ENCODE assay signal across 11 cellular contexts in the genomic region with DNA sequence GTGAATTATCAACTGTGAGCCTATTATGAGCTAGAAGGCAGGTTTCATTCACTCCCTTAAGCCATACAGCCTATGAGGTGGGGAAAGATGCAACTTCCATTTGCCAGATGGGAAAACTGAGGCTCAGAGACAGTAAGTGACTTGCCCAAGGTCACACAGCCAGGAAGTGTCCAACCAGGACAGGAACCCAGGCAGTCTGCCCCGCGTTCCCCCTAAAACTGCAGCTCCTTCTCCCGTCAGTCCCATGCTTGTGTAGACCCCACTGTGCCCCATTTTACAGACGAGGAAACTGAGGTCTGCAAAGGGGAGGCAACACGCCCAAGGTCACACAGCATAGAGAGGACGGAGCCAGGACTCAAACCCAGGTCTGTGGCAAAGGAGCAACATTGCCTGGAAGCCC. TPM values are rescaled to one million over a fixed set of nuclear protein-coding genes. Genes with fewer than 3 reads are reported as not detected.
DNase-seq lines count a peak whose midpoint lies in the region; ATAC-seq and TF ChIP-seq lines count a peak whose summit lies in the region.
"Had no signal": no experiment of that assay in that cellular context is flagged by ENCODE, and none has a peak within 500 bp of the region (broad histone marks: within the 10 kb centered on the region; RNA-seq: fewer than 3 reads in every experiment).

No MANE protein-coding gene starts in this region.

- no peak overlapping the region for H3K4me3 Mint-ChIP-seq in WTC11
- H3K4me3 Mint-ChIP-seq: activated naive CD8-positive, alpha-beta T cell had no signal

- WGBS in prostate gland, result 35% methylated on average over 6 of the region's 6 CpGs

- H3K27me3 ChIP-seq in AG04450 (ENCODE audit: control insufficient read depth, insufficient read depth, low read length), result no peaks in the 10 kb centered on the region
- no peaks in the 10 kb centered on the region for H3K27me3 ChIP-seq in adipocyte (replicated peaks; ENCODE audit: control insufficient read depth, insufficient read depth, low read length)
- H3K27me3 ChIP-seq in prostate gland (replicated peaks; ENCODE audit: insufficient read depth), result no peaks in the 10 kb centered on the region

- H3K27ac Mint-ChIP-seq in WTC11, result no peak overlapping the region
- H3K27ac Mint-ChIP-seq: activated naive CD8-positive, alpha-beta T cell had no signal

- ATAC-seq in HG03139 (IDR thresholded peaks at IDR 0.05; ENCODE audit: unreplicated experiment) (no peak), GM18907 (IDR thresholded peaks at IDR 0.05; ENCODE audit: unreplicated experiment) (no peak), WTC11 (no peak), HG03280 (IDR thresholded peaks at IDR 0.05; ENCODE audit: unreplicated experiment) (no peak)
- ATAC-seq: activated CD4-positive, CD25-positive, alpha-beta regulatory T cell treated with anti-CD3 and anti-CD28 coated beads, Interleukin-2, amount 50 U/mL, for 24 hours had no signal

- no peaks in the 10 kb centered on the region for H3K9me3 Mint-ChIP-seq in WTC11

- intact Hi-C loops in prostate gland (cut with DNase I), result loop anchor here (5.0 to 10.0 kb wide), 2 partner anchors 50 to 228 kb away; partner anchors contain the start of gene NCOR2

- H3K36me3 Mint-ChIP-seq in WTC11, result peaks cover 11% of the 10 kb centered on the region

- DNase-seq in AG04450 (ENCODE audit: low read depth, low spot score) (no peak), adipocyte (ENCODE audit: low read depth) (no peak), fibroblast of pulmonary artery (ENCODE audit: low read depth) (no peak), prostate gland (ENCODE audit: low spot score) (no peak), WTC11 (ENCODE audit: low spot score) (no peak)
- DNase-seq: stimulated activated CD8-positive, alpha-beta memory T cell treated with anti-CD3 and anti-CD28 coated beads, Interleukin-4, amount 100 ng/mL, for 48 hours had no signal

- H3K27me3 Mint-ChIP-seq in WTC11 (ENCODE audit: low read depth), result no peaks in the 10 kb centered on the region
- H3K27me3 Mint-ChIP-seq: activated naive CD8-positive, alpha-beta T cell had no signal

- H3K9ac ChIP-seq in adipocyte (ENCODE audit: low read length), result peak overlapping the region; percentile 81

- POLR2A ChIA-PET in AG04450 (lab: Yijun Ruan, JAX), result no interaction called here
- POLR2A ChIA-PET in WTC11 (lab: Charles Lee), result no interaction called here

- CTCF ChIA-PET in AG04450 (lab: Charles Lee), result no interaction called here
- CTCF ChIA-PET in WTC11 (lab: Charles Lee), result no interaction called here

- H3K9me3 ChIP-seq in AG04450 (ENCODE audit: control insufficient read depth, insufficient read depth, low read length) (no peaks in the 10 kb centered on the region; the same call in 1 of the 2 replicates), adipocyte (ENCODE audit: control insufficient read depth, low read length) (no peaks in the 10 kb centered on the region), prostate gland (no peaks in the 10 kb centered on the region)

- H3K4me3 ChIP-seq in AG04450 (ENCODE audit: low read depth, low read length), result peak overlapping the region; percentile 62
- H3K4me3 ChIP-seq in adipocyte (ENCODE audit: low read length), result peak overlapping the region; percentile 77
- peak overlapping the region; percentile 56 for H3K4me3 ChIP-seq in fibroblast of pulmonary artery (replicated peaks; ENCODE audit: low read depth, low read length)
- peak overlapping the region; percentile 42 to 47 for H3K4me3 ChIP-seq in prostate gland

- peaks cover 60% of the 10 kb centered on the region for H3K4me1 ChIP-seq in adipocyte (ENCODE audit: control insufficient read depth, insufficient read depth, low read length)
- peaks cover 46% of the 10 kb centered on the region for H3K4me1 ChIP-seq in prostate gland (replicated peaks)

- H3K36me3 ChIP-seq in adipocyte (ENCODE audit: control insufficient read depth, insufficient read depth, low read length, severe bottlenecking), result no peaks in the 10 kb centered on the region
- H3K36me3 ChIP-seq in prostate gland, result no peaks in the 10 kb centered on the region

- TF ChIP-seq CTCF in AG04450 (IDR thresholded peaks at IDR 0.05; ENCODE audit: low read depth, low read length), result no peak
- TF ChIP-seq CTCF in fibroblast of pulmonary artery (IDR thresholded peaks at IDR 0.05; ENCODE audit: low read length, missing control alignments), result no peak
- no peak for TF ChIP-seq CTCF in prostate gland (IDR thresholded peaks at IDR 0.05)
- no peak for TF ChIP-seq CTCF in WTC11 (IDR thresholded peaks at IDR 0.05)

- H3K27ac ChIP-seq in AG04450 (ENCODE audit: low read depth, low read length) (peak overlapping the region; percentile 98), prostate gland (peak overlapping the region; percentile 90 to 94)

- TF ChIP-seq POLR2A in prostate gland (IDR thresholded peaks at IDR 0.05), result no peak

- H3K4me1 Mint-ChIP-seq in WTC11, result peaks cover 55% of the 10 kb centered on the region

TF ChIP-seq in WTC11, 78 proteins besides CTCF, POLR2A, EP300 and RAD21 (continues in another document):
- TF ChIP-seq, protein P1, sequence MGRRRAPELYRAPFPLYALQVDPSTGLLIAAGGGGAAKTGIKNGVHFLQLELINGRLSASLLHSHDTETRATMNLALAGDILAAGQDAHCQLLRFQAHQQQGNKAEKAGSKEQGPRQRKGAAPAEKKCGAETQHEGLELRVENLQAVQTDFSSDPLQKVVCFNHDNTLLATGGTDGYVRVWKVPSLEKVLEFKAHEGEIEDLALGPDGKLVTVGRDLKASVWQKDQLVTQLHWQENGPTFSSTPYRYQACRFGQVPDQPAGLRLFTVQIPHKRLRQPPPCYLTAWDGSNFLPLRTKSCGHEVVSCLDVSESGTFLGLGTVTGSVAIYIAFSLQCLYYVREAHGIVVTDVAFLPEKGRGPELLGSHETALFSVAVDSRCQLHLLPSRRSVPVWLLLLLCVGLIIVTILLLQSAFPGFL (CRISPR knock-in tag; IDR thresholded peaks at IDR 0.05; ENCODE audit: borderline replicate concordance), result no peak
- no peak for TF ChIP-seq SP1 (CRISPR knock-in tag; conservative IDR thresholded peaks at IDR 0.05)
- TF ChIP-seq MYBL2 (CRISPR knock-in tag; IDR thresholded peaks at IDR 0.05), result no peak
- TF ChIP-seq, protein P2, sequence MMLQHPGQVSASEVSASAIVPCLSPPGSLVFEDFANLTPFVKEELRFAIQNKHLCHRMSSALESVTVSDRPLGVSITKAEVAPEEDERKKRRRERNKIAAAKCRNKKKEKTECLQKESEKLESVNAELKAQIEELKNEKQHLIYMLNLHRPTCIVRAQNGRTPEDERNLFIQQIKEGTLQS (CRISPR knock-in tag; conservative IDR thresholded peaks at IDR 0.05), result no peak
- TF ChIP-seq ZNF232 (CRISPR knock-in tag; IDR thresholded peaks at IDR 0.05), result no peak
- TF ChIP-seq, protein P3, sequence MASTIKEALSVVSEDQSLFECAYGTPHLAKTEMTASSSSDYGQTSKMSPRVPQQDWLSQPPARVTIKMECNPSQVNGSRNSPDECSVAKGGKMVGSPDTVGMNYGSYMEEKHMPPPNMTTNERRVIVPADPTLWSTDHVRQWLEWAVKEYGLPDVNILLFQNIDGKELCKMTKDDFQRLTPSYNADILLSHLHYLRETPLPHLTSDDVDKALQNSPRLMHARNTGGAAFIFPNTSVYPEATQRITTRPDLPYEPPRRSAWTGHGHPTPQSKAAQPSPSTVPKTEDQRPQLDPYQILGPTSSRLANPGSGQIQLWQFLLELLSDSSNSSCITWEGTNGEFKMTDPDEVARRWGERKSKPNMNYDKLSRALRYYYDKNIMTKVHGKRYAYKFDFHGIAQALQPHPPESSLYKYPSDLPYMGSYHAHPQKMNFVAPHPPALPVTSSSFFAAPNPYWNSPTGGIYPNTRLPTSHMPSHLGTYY (CRISPR knock-in tag; IDR thresholded peaks at IDR 0.05), result no peak
- no peak for TF ChIP-seq SOX15 (CRISPR knock-in tag; IDR thresholded peaks at IDR 0.05)
- TF ChIP-seq, protein P4, sequence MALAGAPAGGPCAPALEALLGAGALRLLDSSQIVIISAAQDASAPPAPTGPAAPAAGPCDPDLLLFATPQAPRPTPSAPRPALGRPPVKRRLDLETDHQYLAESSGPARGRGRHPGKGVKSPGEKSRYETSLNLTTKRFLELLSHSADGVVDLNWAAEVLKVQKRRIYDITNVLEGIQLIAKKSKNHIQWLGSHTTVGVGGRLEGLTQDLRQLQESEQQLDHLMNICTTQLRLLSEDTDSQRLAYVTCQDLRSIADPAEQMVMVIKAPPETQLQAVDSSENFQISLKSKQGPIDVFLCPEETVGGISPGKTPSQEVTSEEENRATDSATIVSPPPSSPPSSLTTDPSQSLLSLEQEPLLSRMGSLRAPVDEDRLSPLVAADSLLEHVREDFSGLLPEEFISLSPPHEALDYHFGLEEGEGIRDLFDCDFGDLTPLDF (CRISPR knock-in tag; IDR thresholded peaks at IDR 0.05), result no peak
- TF ChIP-seq, protein P5, sequence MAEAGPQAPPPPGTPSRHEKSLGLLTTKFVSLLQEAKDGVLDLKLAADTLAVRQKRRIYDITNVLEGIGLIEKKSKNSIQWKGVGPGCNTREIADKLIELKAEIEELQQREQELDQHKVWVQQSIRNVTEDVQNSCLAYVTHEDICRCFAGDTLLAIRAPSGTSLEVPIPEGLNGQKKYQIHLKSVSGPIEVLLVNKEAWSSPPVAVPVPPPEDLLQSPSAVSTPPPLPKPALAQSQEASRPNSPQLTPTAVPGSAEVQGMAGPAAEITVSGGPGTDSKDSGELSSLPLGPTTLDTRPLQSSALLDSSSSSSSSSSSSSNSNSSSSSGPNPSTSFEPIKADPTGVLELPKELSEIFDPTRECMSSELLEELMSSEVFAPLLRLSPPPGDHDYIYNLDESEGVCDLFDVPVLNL (CRISPR knock-in tag; IDR thresholded peaks at IDR 0.05; ENCODE audit: borderline replicate concordance, low read depth), result no peak
- no peak for TF ChIP-seq ZNF416 (CRISPR knock-in tag; IDR thresholded peaks at IDR 0.05)
- TF ChIP-seq ATF2 (CRISPR knock-in tag; IDR thresholded peaks at IDR 0.05; ENCODE audit: borderline replicate concordance, low read depth), result no peak
- TF ChIP-seq CBFB (CRISPR knock-in tag; IDR thresholded peaks at IDR 0.05; ENCODE audit: low read depth), result no peak

RNA-seq across cellular contexts. Expression of gene NCOR2, which starts 50.6 kb away (rescaled TPM):
- polyA plus RNA-seq in AG04450 (2011; rRNA removed), result 3.3 and 8.0 TPM in 2 replicates
- 15.4 and 16.5 TPM in 2 replicates for polyA minus RNA-seq in AG04450 (2011; rRNA and poly(A)+ RNA removed)
- total RNA-seq in prostate gland (100 to 1,000 TPM; 184 to 306 TPM), WTC11 (2021) (283 to 326 TPM (median 304 TPM) in 3 replicates)
